Comparison of ENCODE assay signal across 8 cellular contexts in genomic region chr5:124906339-124907097, GRCh38.
A peak's percentile ranks its signal among the peaks of the same experiment; 100 is the strongest.
DNase-seq lines count a peak whose midpoint lies in the region; ATAC-seq and TF ChIP-seq lines count a peak whose summit lies in the region.

No MANE protein-coding gene starts in this region.

- TF ChIP-seq CTCF in IMR-90 (conservative IDR thresholded peaks at IDR 0.05; ENCODE audit: low read depth, low read length), result 0 out of 2 replicates have a peak, but pooled peaks have one; percentile 15
- no peak for TF ChIP-seq CTCF in RWPE1 (conservative IDR thresholded peaks at IDR 0.05; ENCODE audit: low read depth)

- H3K9ac ChIP-seq in IMR-90 (ENCODE audit: low read depth, low read length), result no peak overlapping the region

- peaks cover 2% of the 10 kb centered on the region; the same call in 1 of the 2 replicates for H3K9me1 ChIP-seq in IMR-90 (ENCODE audit: insufficient read depth, low read length)

- no peak overlapping the region for H4K5ac ChIP-seq in IMR-90 (ENCODE audit: low read depth, low read length)

- H4K91ac ChIP-seq in IMR-90 (ENCODE audit: insufficient read depth, low read depth, low read length), result no peak overlapping the region

- no peak overlapping the region for H4K8ac ChIP-seq in IMR-90 (ENCODE audit: low read depth in 2 of 2, low read length in 2 of 2)

- no peak overlapping the region for H2BK20ac ChIP-seq in IMR-90 (ENCODE audit: low read depth, low read length)

- no peak for TF ChIP-seq POLR2A in IMR-90 (IDR thresholded peaks at IDR 0.05; ENCODE audit: low read depth, low read length)

- H3K4me2 ChIP-seq in IMR-90 (ENCODE audit: low read depth, low read length), result peak overlapping the region; percentile 51

- TF ChIP-seq RAD21 in IMR-90 (IDR thresholded peaks at IDR 0.05; ENCODE audit: low read length), result peak; percentile 26; the same call in 1 of the 2 replicates

- BruUV-seq in IMR-90 (replicated peaks; lab: Mats Ljungman, UMichigan), result no TSS peak

- H2AFZ ChIP-seq in IMR-90 (replicated peaks; ENCODE audit: low read length, poor library complexity), result no peak overlapping the region

- no peaks in the 10 kb centered on the region for H3K79me1 ChIP-seq in IMR-90 (ENCODE audit: low read depth in 1 of 2, low read length in 2 of 2)

- H2AK9ac ChIP-seq in IMR-90 (replicated peaks; ENCODE audit: low read depth, low read length, poor library complexity), result no peak overlapping the region

- intact Hi-C loops in IMR-90 (cut with micrococcal nuclease), result no loop called here

- no peak overlapping the region for H3K4me3 ChIP-seq in IMR-90 (ENCODE audit: insufficient read depth, low read depth, low read length)

- no peaks in the 10 kb centered on the region for H4K20me1 ChIP-seq in IMR-90 (ENCODE audit: insufficient read depth, low read length)

- no peaks in the 10 kb centered on the region for H3K27me3 ChIP-seq in IMR-90 (ENCODE audit: control insufficient read depth, insufficient read depth, low read length)

- no peak overlapping the region for H2BK120ac ChIP-seq in IMR-90 (ENCODE audit: low read depth, low read length)

- H2AK5ac ChIP-seq in IMR-90 (ENCODE audit: low read depth, low read length), result no peak overlapping the region

- no peak overlapping the region for H3K18ac ChIP-seq in IMR-90 (ENCODE audit: low read depth, low read length)

- no peak overlapping the region for H2BK15ac ChIP-seq in IMR-90 (ENCODE audit: low read depth, low read length)

- dilution Hi-C loops in IMR-90 (cut with HindIII; ENCODE audit: low sequenced_read_pairs, unreplicated experiment), result no loop called here

- 7% methylated on average over 3 of the region's 6 CpGs; no CpG with 5 or more reads in 1 of the 2 experiments for WGBS in IMR-90 (ENCODE audit: extremely low coverage in 2 of 2, insufficient read length in 1 of 2), 2 experiments

- in situ Hi-C loops in IMR-90 (cut with MboI; ENCODE audit: low sequenced_read_pairs), result no loop called here

- peaks cover 15% of the 10 kb centered on the region for H3K4me1 ChIP-seq in IMR-90 (ENCODE audit: control insufficient read depth, insufficient read depth, low read length)

- H3K9me3 ChIP-seq in IMR-90 (ENCODE audit: control insufficient read depth, insufficient read depth, low read length), result no peaks in the 10 kb centered on the region

- H3K14ac ChIP-seq in IMR-90 (replicated peaks; ENCODE audit: low read depth, low read length), result peak overlapping the region; percentile 12; the same call in 1 of the 2 replicates

- POLR2A ChIA-PET in IMR-90 (lab: Charles Lee; ENCODE audit: unreplicated experiment) (no interaction called here), RWPE1 (lab: Yijun Ruan, JAX; ENCODE audit: low non-redundant PET) (no interaction called here)

- H3K4ac ChIP-seq in IMR-90 (ENCODE audit: low read depth, low read length), result no peak overlapping the region

- CTCF ChIA-PET in IMR-90 (lab: Yijun Ruan, JAX), result no interaction called here
- CTCF ChIA-PET in RWPE1 (lab: Yijun Ruan, JAX), result interaction anchor here (0.5 to 0.8 kb wide), 3 partner anchors 14 to 218 kb away, joined by 3 read pairs; no protein-coding TSS in a partner anchor

- no peak overlapping the region for H3K27ac ChIP-seq in IMR-90 (ENCODE audit: insufficient read depth, low read length)
- H3K27ac ChIP-seq in RWPE1, result peak overlapping the region; percentile 89

- no peaks in the 10 kb centered on the region for H3K36me3 ChIP-seq in IMR-90 (ENCODE audit: control insufficient read depth, insufficient read depth, low read length)

- H3K56ac ChIP-seq in IMR-90 (ENCODE audit: extremely low read depth, insufficient read depth, low read length), result no peak overlapping the region

- H3K23ac ChIP-seq in IMR-90 (ENCODE audit: low read depth, low read length), result no peak overlapping the region

- H2BK5ac ChIP-seq in IMR-90 (ENCODE audit: low read depth, low read length, poor library complexity, severe bottlenecking), result no peak overlapping the region

- ATAC-seq in IMR-90 (ENCODE audit: low read depth), result peak; percentile 61
- ATAC-seq in GM19351 (IDR thresholded peaks at IDR 0.05; ENCODE audit: unreplicated experiment), result no peak
- no peak for ATAC-seq in HG03521 (IDR thresholded peaks at IDR 0.05; ENCODE audit: unreplicated experiment)

- DNase-seq in IMR-90, result peak; percentile 79
- peak; percentile 18 for DNase-seq in RWPE1 (ENCODE audit: low spot score)
- DNase-seq in fibroblast of peridontal ligament (ENCODE audit: extremely low read depth), result peak; percentile 88
- peak; percentile 35 for DNase-seq in non-pigmented ciliary epithelial cell (ENCODE audit: low read depth)
- no peak for DNase-seq in NK-92 treated with Interleukin-12 subunit alpha and Interleukin-12 subunit beta, amount 100 ng/mL, for 24 hours (lab: John Stamatoyannopoulos, UW)
- DNase-seq in activated CD4-positive, CD25-positive, alpha-beta regulatory T cell treated with anti-CD3 and anti-CD28 coated beads, Interleukin-2, amount 50 U/mL, for 72 hours, result no peak

TF ChIP-seq in IMR-90, 13 proteins besides CTCF, POLR2A, EP300 and RAD21:
- TF ChIP-seq MAFK (IDR thresholded peaks at IDR 0.05; ENCODE audit: low read depth, low read length) (no peak), ELK1 (IDR thresholded peaks at IDR 0.05; ENCODE audit: borderline replicate concordance, low read depth, low read length) (no peak), SMC3 (IDR thresholded peaks at IDR 0.05; ENCODE audit: low read depth, low read length) (no peak), CEBPB (IDR thresholded peaks at IDR 0.05; ENCODE audit: low read depth, low read length) (peak; percentile 91)

Comparison
In these comparisons a context has a peak if more than half of its experiments do, and no peak if none do; other contexts are left out.
1. DNase-seq: peak in IMR-90 (single experiment), RWPE1 (single experiment), fibroblast of peridontal ligament (single experiment) and non-pigmented ciliary epithelial cell (single experiment); none in NK-92 treated with Interleukin-12 subunit alpha and Interleukin-12 subunit beta, amount 100 ng/mL, for 24 hours (single experiment) and activated CD4-positive, CD25-positive, alpha-beta regulatory T cell treated with anti-CD3 and anti-CD28 coated beads, Interleukin-2, amount 50 U/mL, for 72 hours (single experiment).